Comparison of ENCODE assay signal across 22 cellular contexts in genomic region chr22:47191630-47192105, GRCh38.
"Had no signal": no experiment of that assay in that cellular context is flagged by ENCODE, and none has a peak within 500 bp of the region (broad histone marks: within the 10 kb centered on the region; RNA-seq: fewer than 3 reads in every experiment).

No MANE protein-coding gene starts in this region.

- H3K4me1 ChIP-seq: left ventricle myocardium inferior, pancreas, psoas muscle, stomach, upper lobe of left lung, vagina had no signal

- H3K27ac ChIP-seq: left ventricle myocardium inferior, pancreas, psoas muscle, stomach, testis, thyroid gland, transverse colon, upper lobe of left lung, vagina had no signal

- H3K27me3 Mint-ChIP-seq: naive thymus-derived CD4-positive, alpha-beta T cell; natural killer cell treated with Interleukin-12 subunit alpha and Interleukin-12 subunit beta and Interleukin-15 and Interleukin-18, amount 100 ng/mL, for 72 hours; stimulated activated naive B cell treated with anti-CD40 and anti-IgM and Interleukin-4, amounts not matched to agents 10 μg/mL and 1 μg/mL and 100 μg/mL, for 72 hours had no signal

- H3K36me3 Mint-ChIP-seq: immature natural killer cell; naive thymus-derived CD4-positive, alpha-beta T cell; natural killer cell treated with Interleukin-12 subunit alpha and Interleukin-12 subunit beta and Interleukin-15 and Interleukin-18, amount 100 ng/mL, for 72 hours; stimulated activated naive B cell treated with anti-CD40 and anti-IgM and Interleukin-4, amounts not matched to agents 10 μg/mL and 1 μg/mL and 100 μg/mL, for 72 hours had no signal

- H3K27me3 ChIP-seq: pancreas, stomach, testis, thyroid gland, transverse colon, upper lobe of left lung, vagina had no signal

- DNase-seq: immature natural killer cell; left ventricle myocardium inferior; midbrain; stimulated activated CD4-positive, alpha-beta T cell treated with anti-CD3 and anti-CD28 coated beads, Interleukin-12 subunit alpha, Interleukin-12 subunit beta, amount 100 ng/mL, for 4 hours; stimulated activated CD4-positive, alpha-beta T cell treated with anti-CD3 and anti-CD28 coated beads, Interleukin-15, amount 100 ng/mL, for 24 hours; stimulated activated CD4-positive, alpha-beta T cell treated with anti-CD3 and anti-CD28 coated beads, Interleukin-2, amount 100 ng/mL, for 24 hours; stimulated activated CD4-positive, alpha-beta T cell treated with anti-CD3 and anti-CD28 coated beads, Interleukin-4, amount 100 ng/mL, for 1 hour; stimulated activated naive B cell treated with anti-CD40 and anti-IgM and Interleukin-4, amounts not matched to agents 10 μg/mL and 1 μg/mL and 100 μg/mL, for 72 hours; stimulated activated naive CD8-positive, alpha-beta T cell treated with anti-CD3 and anti-CD28 coated beads, Interleukin-15, Interleukin-2, amounts not matched to agents 100 U/mL and 50 U/mL, for 24 hours had no signal

- H3K36me3 ChIP-seq: left ventricle myocardium inferior, pancreas, stomach, thyroid gland, transverse colon, upper lobe of left lung, vagina had no signal

- H3K4me3 Mint-ChIP-seq: immature natural killer cell; naive thymus-derived CD4-positive, alpha-beta T cell; natural killer cell treated with Interleukin-12 subunit alpha and Interleukin-12 subunit beta and Interleukin-15 and Interleukin-18, amount 100 ng/mL, for 72 hours; stimulated activated naive B cell treated with anti-CD40 and anti-IgM and Interleukin-4, amounts not matched to agents 10 μg/mL and 1 μg/mL and 100 μg/mL, for 72 hours had no signal

- H3K9me3 ChIP-seq: mucosa of descending colon, pancreas, psoas muscle, stomach, testis, thyroid gland, transverse colon, upper lobe of left lung, vagina had no signal

- H3K4me3 ChIP-seq: left ventricle myocardium inferior, lung, mucosa of descending colon, pancreas, psoas muscle, smooth muscle cell, stomach, testis, thyroid gland, transverse colon, upper lobe of left lung, vagina had no signal

- H3K9me3 Mint-ChIP-seq: immature natural killer cell; natural killer cell treated with Interleukin-12 subunit alpha and Interleukin-12 subunit beta and Interleukin-15 and Interleukin-18, amount 100 ng/mL, for 72 hours; stimulated activated naive B cell treated with anti-CD40 and anti-IgM and Interleukin-4, amounts not matched to agents 10 μg/mL and 1 μg/mL and 100 μg/mL, for 72 hours had no signal

- H3K27ac Mint-ChIP-seq: immature natural killer cell; naive thymus-derived CD4-positive, alpha-beta T cell had no signal

- H3K4me1 Mint-ChIP-seq: immature natural killer cell; naive thymus-derived CD4-positive, alpha-beta T cell had no signal

- ATAC-seq: naive thymus-derived CD4-positive, alpha-beta T cell; natural killer cell treated with Interleukin-12 subunit alpha and Interleukin-12 subunit beta and Interleukin-15 and Interleukin-18, amount 100 ng/mL, for 72 hours; psoas muscle; stimulated activated naive B cell treated with anti-CD40 and anti-IgM and Interleukin-4, amounts not matched to agents 10 μg/mL and 1 μg/mL and 100 μg/mL, for 72 hours; stimulated activated naive CD8-positive, alpha-beta T cell treated with anti-CD3 and anti-CD28 coated beads, Interleukin-15, Interleukin-2, amounts not matched to agents 100 U/mL and 50 U/mL, for 24 hours had no signal
